9 cellular contexts compared by ENCODE assay signal in genomic region chr1:116360435-116361173, GRCh38. TPM values are rescaled to one million over a fixed set of nuclear protein-coding genes. Genes with fewer than 3 reads are reported as not detected.
DNase-seq lines count a peak whose midpoint lies in the region; ATAC-seq, FAIRE-seq and TF ChIP-seq lines count a peak whose summit lies in the region.
"Had no signal": no experiment of that assay in that cellular context is flagged by ENCODE, and none has a peak within 500 bp of the region (broad histone marks: within the 10 kb centered on the region; RNA-seq: fewer than 3 reads in every experiment).

No MANE protein-coding gene starts in this region.

- no peak overlapping the region for H3K9ac ChIP-seq in K562 (ENCODE audit: insufficient read depth in 1 of 2, low read depth in 2 of 2, low read length in 2 of 2)

- peaks cover 44% of the 10 kb centered on the region for H3K4me1 Mint-ChIP-seq in CD4-positive, alpha-beta T cell (ENCODE audit: low read depth)

- H3K36me3 ChIP-seq in K562 (ENCODE audit: control insufficient read depth, insufficient read depth, low read length): no peaks in the 10 kb centered on the region

- in situ Hi-C loops in K562 (cut with MboI): loop anchor here (5.0 kb wide), 1 partner anchor 122 kb away; no protein-coding TSS in a partner anchor

- no peak overlapping the region for H3K4me3 ChIP-seq in K562

- CTCF ChIA-PET in CD4-positive, alpha-beta T cell (lab: Charles Lee): interaction anchor here (1.4 to 1.5 kb wide), 2 partner anchors 219 to 222 kb away, joined by 3 to 4 read pairs; no protein-coding TSS in a partner anchor
- CTCF ChIA-PET in K562 (lab: Yijun Ruan, JAX; ENCODE audit: low intra/inter-chr PET ratio): interaction anchor here (0.6 to 3.3 kb wide), 6 partner anchors 115 to 222 kb away, joined by 3 to 33 read pairs (median 4); no protein-coding TSS in a partner anchor

- no peak for FAIRE-seq in K562 (lab: Jason Lieb, UNC)

- intact Hi-C loops in CD4-positive, alpha-beta T cell (cut with DNase I, micrococcal nuclease): loop anchor here (2.0 to 5.0 kb wide), 2 partner anchors 124 to 127 kb away; no protein-coding TSS in a partner anchor
- intact Hi-C loops in K562 (cut with micrococcal nuclease): loop anchor here (1.0 to 5.0 kb wide), 2 partner anchors 125 to 208 kb away; no protein-coding TSS in a partner anchor

- no peaks in the 10 kb centered on the region for H3K36me3 Mint-ChIP-seq in CD4-positive, alpha-beta T cell (ENCODE audit: low read depth)

- TF ChIP-seq EP300 in K562 (IDR thresholded peaks at IDR 0.05; ENCODE audit: low read length): no peak

- no peak overlapping the region for H2AFZ ChIP-seq in K562 (ENCODE audit: low read depth, low read length)

- H3K27ac ChIP-seq in CD4-positive, alpha-beta T cell (ENCODE audit: low read depth, low read length): no peak overlapping the region
- no peak overlapping the region for H3K27ac ChIP-seq in K562 (ENCODE audit: extremely low read depth, low read depth, low read length)

- peak; percentile 52 to 87 for TF ChIP-seq RAD21 in K562 (CRISPR knock-in tag; conservative IDR thresholded peaks at IDR 0.05 in 1 of 2, IDR thresholded peaks at IDR 0.05 in 1 of 2)

- H3K27me3 Mint-ChIP-seq in CD4-positive, alpha-beta T cell: no peaks in the 10 kb centered on the region

- POLR2A ChIA-PET in CD4-positive, alpha-beta T cell (lab: Charles Lee): interaction anchor here (0.5 to 0.7 kb wide), 2 partner anchors 15 to 627 kb away, joined by 3 to 4 read pairs; no protein-coding TSS in a partner anchor
- POLR2A ChIA-PET in K562 (lab: Yijun Ruan, JAX): interaction anchor here (0.6 to 1.6 kb wide), 4 partner anchors 9 to 32 kb away, joined by 3 to 6 read pairs (median 4); no protein-coding TSS in a partner anchor

- WGBS in K562 (ENCODE audit: insufficient coverage, low coverage, missing lambda C conversion rate): 0% methylated on average over 2 of the region's 2 CpGs

- no peak for TF ChIP-seq POLR2A in K562 (conservative IDR thresholded peaks at IDR 0.05)

- H3K9me3 ChIP-seq in CD4-positive, alpha-beta T cell (ENCODE audit: control insufficient read depth, low read length): no peaks in the 10 kb centered on the region
- no peaks in the 10 kb centered on the region for H3K9me3 ChIP-seq in K562 (replicated peaks; ENCODE audit: control insufficient read depth, insufficient read depth, low read depth, low read length)

- no peak overlapping the region for H3K4me2 ChIP-seq in K562 (ENCODE audit: insufficient read depth, low read length)

- DNase-seq in CD4-positive, alpha-beta T cell: no peak
- DNase-seq in Kasumi-1 (lab: John Stamatoyannopoulos, UW) (peak; percentile 47 to 60), K562 (ENCODE audit: extremely low read depth in 1 of 4, low spot score in 3 of 4) (peak; percentile 39 to 59 (median 50)), lung microvascular endothelial cell (ENCODE audit: low read depth in 2 of 2) (peak; percentile 57 to 69)
- DNase-seq in activated CD4-positive, CD25-positive, alpha-beta regulatory T cell (lab: John Stamatoyannopoulos, UW): no peak
- DNase-seq: RPMI8226 had no signal

- H3K27ac Mint-ChIP-seq in CD4-positive, alpha-beta T cell: no peak overlapping the region

- no peaks in the 10 kb centered on the region for H3K27me3 ChIP-seq in CD4-positive, alpha-beta T cell (ENCODE audit: control insufficient read depth, insufficient read depth, low read length)
- H3K27me3 ChIP-seq in K562 (ENCODE audit: control insufficient read depth in 2 of 2, insufficient read depth in 2 of 2, low read length in 2 of 2): peaks cover 3 to 5% of the 10 kb centered on the region in 2 experiments; a peak in 3 of 5 replicates

- H3K4me3 Mint-ChIP-seq in CD4-positive, alpha-beta T cell: no peak overlapping the region

- no peak for ATAC-seq in CD4-positive, alpha-beta T cell (ENCODE audit: poor library complexity)
- ATAC-seq in K562: peak; percentile 65
- ATAC-seq in GM18907 (IDR thresholded peaks at IDR 0.05; ENCODE audit: unreplicated experiment): no peak
- no peak for ATAC-seq in GM19035 (IDR thresholded peaks at IDR 0.05; ENCODE audit: unreplicated experiment)
- ATAC-seq in HG02981 (IDR thresholded peaks at IDR 0.05; ENCODE audit: unreplicated experiment): no peak

- H3K4me1 ChIP-seq in K562 (replicated peaks in 1 of 2; ENCODE audit: control insufficient read depth in 2 of 2, insufficient read depth in 2 of 2, low read length in 2 of 2): no peaks in the 10 kb centered on the region; a peak in 1 of 5 replicates

- peak; percentile 38 for TF ChIP-seq CTCF in CD4-positive, alpha-beta T cell (IDR thresholded peaks at IDR 0.05)
- TF ChIP-seq CTCF in K562 (IDR thresholded peaks at IDR 0.05 in 2 of 3, conservative IDR thresholded peaks at IDR 0.05 in 1 of 3; ENCODE audit: insufficient read depth in 2 of 3, low read depth in 1 of 3, low read length in 3 of 3): peak; percentile 31 to 75 (median 32); a peak in 3 of 6 replicates

- no peaks in the 10 kb centered on the region for H3K9me1 ChIP-seq in K562 (ENCODE audit: control insufficient read depth, insufficient read depth, low read length)

- H3K9me3 Mint-ChIP-seq in CD4-positive, alpha-beta T cell: no peaks in the 10 kb centered on the region

- no peaks in the 10 kb centered on the region for H4K20me1 ChIP-seq in K562 (replicated peaks; ENCODE audit: control insufficient read depth, insufficient read depth, low read length)

- no peaks in the 10 kb centered on the region for H3K79me2 ChIP-seq in K562 (ENCODE audit: control insufficient read depth, insufficient read depth, low read length)

- no TSS peak for BruUV-seq in K562 (replicated peaks; lab: Mats Ljungman, UMichigan)

TF ChIP-seq in K562, 482 proteins besides CTCF, POLR2A, EP300 and RAD21 (continues in another document):
- TF ChIP-seq SMARCB1 (IDR thresholded peaks at IDR 0.05; ENCODE audit: insufficient read length, low read depth) (no peak), RFX7 (CRISPR knock-in tag; IDR thresholded peaks at IDR 0.05) (no peak), RFX1 (IDR thresholded peaks at IDR 0.05) (no peak), XRCC4 (IDR thresholded peaks at IDR 0.05; ENCODE audit: extremely low read depth, insufficient read depth, insufficient read length) (no peak), ZNF639 (CRISPR knock-in tag; conservative IDR thresholded peaks at IDR 0.05 in 1 of 2, IDR thresholded peaks at IDR 0.05 in 1 of 2) (no peak)
- TF ChIP-seq, protein P1, sequence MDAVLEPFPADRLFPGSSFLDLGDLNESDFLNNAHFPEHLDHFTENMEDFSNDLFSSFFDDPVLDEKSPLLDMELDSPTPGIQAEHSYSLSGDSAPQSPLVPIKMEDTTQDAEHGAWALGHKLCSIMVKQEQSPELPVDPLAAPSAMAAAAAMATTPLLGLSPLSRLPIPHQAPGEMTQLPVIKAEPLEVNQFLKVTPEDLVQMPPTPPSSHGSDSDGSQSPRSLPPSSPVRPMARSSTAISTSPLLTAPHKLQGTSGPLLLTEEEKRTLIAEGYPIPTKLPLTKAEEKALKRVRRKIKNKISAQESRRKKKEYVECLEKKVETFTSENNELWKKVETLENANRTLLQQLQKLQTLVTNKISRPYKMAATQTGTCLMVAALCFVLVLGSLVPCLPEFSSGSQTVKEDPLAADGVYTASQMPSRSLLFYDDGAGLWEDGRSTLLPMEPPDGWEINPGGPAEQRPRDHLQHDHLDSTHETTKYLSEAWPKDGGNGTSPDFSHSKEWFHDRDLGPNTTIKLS (IDR thresholded peaks at IDR 0.05; ENCODE audit: borderline replicate concordance, low read depth): no peak
- TF ChIP-seq, protein P2, sequence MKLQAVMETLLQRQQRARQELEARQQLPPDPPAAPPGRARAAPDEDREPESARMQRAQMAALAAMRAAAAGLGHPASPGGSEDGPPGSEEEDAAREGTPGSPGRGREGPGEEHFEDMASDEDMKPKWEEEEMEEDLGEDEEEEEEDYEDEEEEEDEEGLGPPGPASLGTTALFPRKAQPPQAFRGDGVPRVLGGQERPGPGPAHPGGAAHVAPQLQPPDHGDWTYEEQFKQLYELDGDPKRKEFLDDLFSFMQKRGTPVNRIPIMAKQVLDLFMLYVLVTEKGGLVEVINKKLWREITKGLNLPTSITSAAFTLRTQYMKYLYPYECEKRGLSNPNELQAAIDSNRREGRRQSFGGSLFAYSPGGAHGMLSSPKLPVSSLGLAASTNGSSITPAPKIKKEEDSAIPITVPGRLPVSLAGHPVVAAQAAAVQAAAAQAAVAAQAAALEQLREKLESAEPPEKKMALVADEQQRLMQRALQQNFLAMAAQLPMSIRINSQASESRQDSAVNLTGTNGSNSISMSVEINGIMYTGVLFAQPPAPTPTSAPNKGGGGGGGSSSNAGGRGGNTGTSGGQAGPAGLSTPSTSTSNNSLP (IDR thresholded peaks at IDR 0.05; ENCODE audit: borderline replicate concordance, low read depth, low read length): peak; percentile 90; the same call in 1 of the 2 replicates

RNA-seq across cellular contexts. Expression of gene ATP1A1, which starts 12.4 kb away (rescaled TPM):
- 100 to 1,000 TPM; 251 to 262 TPM for total RNA-seq in CD4-positive, alpha-beta T cell
- total RNA-seq in K562 (2011; cell fraction: chromatin; rRNA removed; ENCODE audit: low replicate concordance): 725 and 867 TPM in 2 replicates
- total RNA-seq in K562 (2011; cell fraction: nucleolus; rRNA removed): 1,035 and 1,106 TPM in 2 replicates
- total RNA-seq in K562 (2011; cell fraction: nucleoplasm; rRNA removed): 881 and 968 TPM in 2 replicates
- total RNA-seq in K562 (2014; rRNA removed) (234 and 262 TPM in 2 replicates), K562 (2014; rRNA removed; fragmentation: Illumina TruSeq; extraction: Trizol) (109 and 122 TPM in 2 replicates), K562 (2015; rRNA removed; fragmentation: Illumina TruSeq; extraction: Trizol) (99.3 and 103 TPM in 2 replicates), K562 (2021) (319 and 354 TPM in 2 replicates), lung microvascular endothelial cell (138 and 154 TPM in 2 replicates)
- polyA plus RNA-seq in K562 (2011; rRNA removed) (358 and 513 TPM in 2 replicates), K562 (2014; fragmentation: Illumina TruSeq; extraction: Trizol) (358 and 388 TPM in 2 replicates), K562 (2014; fragmentation: Nextera tagmentation; extraction: Ambion mirVana) (100 to 1,000 TPM; 113 to 135 TPM), K562 (2014; rRNA removed) (261 and 293 TPM in 2 replicates)
- polyA plus RNA-seq in K562 (2011; cell fraction: cytosol; rRNA removed): 378 and 399 TPM in 2 replicates
- polyA plus RNA-seq in K562 (2011; cell fraction: nucleus; rRNA removed): 255 and 257 TPM in 2 replicates
- 185 and 295 TPM in 2 replicates for polyA plus RNA-seq in K562 (2012)
- 616 and 874 TPM in 2 replicates for polyA minus RNA-seq in K562 (2011; rRNA and poly(A)+ RNA removed)
- 258 and 300 TPM in 2 replicates for polyA minus RNA-seq in K562 (2011; cell fraction: cytosol; rRNA and poly(A)+ RNA removed)
- polyA minus RNA-seq in K562 (2011; cell fraction: nucleus; rRNA and poly(A)+ RNA removed): 138 and 192 TPM in 2 replicates

Comparison
In these comparisons a context has a peak if more than half of its experiments do, and no peak if none do; other contexts are left out.
1. DNase-seq: peak in Kasumi-1 (2 of 2), K562 (4 of 4) and lung microvascular endothelial cell (2 of 2); none in CD4-positive, alpha-beta T cell (0 of 10) and activated CD4-positive, CD25-positive, alpha-beta regulatory T cell (0 of 4).